ENCODE assay signal across 1 cellular context in the genomic region with DNA sequence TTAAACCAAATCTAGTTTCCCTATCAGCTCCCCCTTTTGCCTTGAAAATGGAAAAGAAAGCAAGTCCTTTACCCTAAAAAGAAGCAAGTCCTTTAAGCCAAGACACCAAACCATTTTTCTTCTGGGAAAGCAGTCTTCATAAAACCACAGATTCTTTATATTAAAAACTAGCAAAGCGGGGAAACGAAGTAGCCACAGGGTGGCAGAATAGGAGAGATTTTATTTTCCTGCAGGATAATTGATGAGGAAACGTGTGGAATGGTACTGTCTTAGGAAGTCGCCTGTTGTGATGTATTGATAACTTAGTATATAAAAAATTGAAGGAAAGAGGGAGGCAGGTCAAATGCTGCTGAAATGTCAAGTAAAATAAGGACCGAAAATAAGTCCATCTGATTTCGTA.
TF ChIP-seq lines count a peak whose summit lies in the region.

No MANE protein-coding gene starts in this region.

TF ChIP-seq in H1, 55 proteins besides CTCF, POLR2A, EP300 and RAD21 (continued from another document):
- TF ChIP-seq JUN (IDR thresholded peaks at IDR 0.05; ENCODE audit: low read depth, low read length), result no peak
- TF ChIP-seq TEAD4 (IDR thresholded peaks at IDR 0.05; ENCODE audit: low read depth, low read length), result no peak
- no peak for TF ChIP-seq SP1 (IDR thresholded peaks at IDR 0.05; ENCODE audit: low read depth, low read length)
- TF ChIP-seq RFX5 (IDR thresholded peaks at IDR 0.05; ENCODE audit: borderline replicate concordance, low read depth, low read length), result no peak
TF ChIP-seq in H1: peak in this region for 0.
